20 cellular contexts compared by ENCODE assay signal in the genomic region with DNA sequence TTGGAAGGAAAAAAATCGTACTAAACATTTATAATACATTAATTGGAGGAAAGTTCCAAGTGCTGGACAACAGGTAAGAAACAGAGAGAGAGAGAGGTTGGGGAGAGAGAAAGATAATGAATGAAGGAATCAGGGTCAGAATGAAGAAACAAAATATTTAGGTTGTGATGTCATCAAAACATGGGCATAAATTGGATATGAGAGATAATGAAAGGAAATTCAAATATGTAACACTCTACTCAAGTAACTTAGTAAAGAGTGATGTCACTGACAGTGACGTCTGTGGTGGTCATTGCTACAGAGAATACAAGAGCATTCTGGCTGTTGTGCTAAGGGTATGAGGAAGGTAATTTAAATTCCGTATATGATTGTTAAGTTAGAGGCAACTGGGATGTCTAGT.
DNase-seq lines count a peak whose midpoint lies in the region; ATAC-seq, FAIRE-seq and TF ChIP-seq lines count a peak whose summit lies in the region.
"Had no signal": no experiment of that assay in that cellular context is flagged by ENCODE, and none has a peak within 500 bp of the region (broad histone marks: within the 10 kb centered on the region; RNA-seq: fewer than 3 reads in every experiment).

No MANE protein-coding gene starts in this region.

- TF ChIP-seq EP300 in HepG2 (IDR thresholded peaks at IDR 0.05; ENCODE audit: low read depth in 2 of 2, low read length in 2 of 2) (no peak), HepG2 (CRISPR knock-in tag; IDR thresholded peaks at IDR 0.05; ENCODE audit: borderline replicate concordance) (no peak)

- no peak overlapping the region for H3K9ac ChIP-seq in HepG2 (ENCODE audit: insufficient read depth, low read depth, low read length)
- H3K9ac ChIP-seq: BLaER1 treated with 17β-estradiol and CSF1 and Interleukin-3, amounts not matched to agents 10 nM and 100 nM had no signal

- TF ChIP-seq RAD21 in HepG2 (CRISPR knock-in tag; IDR thresholded peaks at IDR 0.05) = no peak

- DNase-seq in DMS53 treated with DMSO at 0.1 percent for 48 hours (lab: John Stamatoyannopoulos, UW; ENCODE audit: unreplicated experiment) (peak; percentile 1), DMS53 (lab: John Stamatoyannopoulos, UW) (no peak), HepG2 (ENCODE audit: low spot score) (no peak), right lobe of liver (no peak), MG63 (no peak)
- DNase-seq: AML-193; Caco-2; Calu3; CD4-positive, alpha-beta T cell; CD8-positive, alpha-beta T cell; DMS79 treated with DMSO at 0.1 percent for 48 hours; GF-D8 had no signal

- H3K27me3 ChIP-seq in HepG2 (ENCODE audit: control insufficient read depth in 1 of 2, insufficient read depth in 2 of 2, low read length in 2 of 2) = no peaks in the 10 kb centered on the region
- no peaks in the 10 kb centered on the region for H3K27me3 ChIP-seq in right lobe of liver
- H3K27me3 ChIP-seq in MG63 = no peaks in the 10 kb centered on the region
- H3K27me3 ChIP-seq: BLaER1 treated with 17β-estradiol and CSF1 and Interleukin-3, amounts not matched to agents 10 nM and 100 nM had no signal

- H3K27ac ChIP-seq in HepG2 (ENCODE audit: extremely low read length, insufficient read depth, low read length) (no peak overlapping the region), right lobe of liver (no peak overlapping the region)
- H3K27ac ChIP-seq: 22Rv1; A549; BLaER1 treated with 17β-estradiol and CSF1 and Interleukin-3, amounts not matched to agents 10 nM and 100 nM; C4-2B had no signal

- in situ Hi-C loops in HepG2 (cut with HindIII; ENCODE audit: extremely low pct_ligation_motif_present, low pct_unique_long_range_greater_than_20kb) = no loop called here

- no peak overlapping the region for H3K4me3 ChIP-seq in HepG2 (replicated peaks in 1 of 3; ENCODE audit: insufficient read depth in 1 of 3, low read depth in 2 of 3, low read length in 3 of 3)
- H3K4me3 ChIP-seq in right lobe of liver = no peak overlapping the region
- no peak overlapping the region for H3K4me3 ChIP-seq in MG63
- H3K4me3 ChIP-seq: A549; BLaER1 treated with 17β-estradiol and CSF1 and Interleukin-3, amounts not matched to agents 10 nM and 100 nM had no signal

- H3K36me3 ChIP-seq in HepG2 (replicated peaks in 1 of 2; ENCODE audit: control insufficient read depth in 1 of 2, insufficient read depth in 2 of 2, low read length in 2 of 2) = no peaks in the 10 kb centered on the region
- H3K36me3 ChIP-seq in right lobe of liver = no peaks in the 10 kb centered on the region
- no peaks in the 10 kb centered on the region for H3K36me3 ChIP-seq in MG63
- H3K36me3 ChIP-seq: BLaER1 treated with 17β-estradiol and CSF1 and Interleukin-3, amounts not matched to agents 10 nM and 100 nM had no signal

- no peak overlapping the region for H3K4me2 ChIP-seq in HepG2 (ENCODE audit: low read depth, low read length)
- H3K4me2 ChIP-seq: A549; BLaER1 treated with 17β-estradiol and CSF1 and Interleukin-3, amounts not matched to agents 10 nM and 100 nM had no signal

- H3K4me1 ChIP-seq in HepG2 (ENCODE audit: insufficient read depth, low read length) (no peaks in the 10 kb centered on the region), right lobe of liver (no peaks in the 10 kb centered on the region)
- H3K4me1 ChIP-seq: A549; BLaER1 treated with 17β-estradiol and CSF1 and Interleukin-3, amounts not matched to agents 10 nM and 100 nM; Caco-2 had no signal

- ATAC-seq in HepG2 = no peak
- ATAC-seq in right lobe of liver = no peak
- ATAC-seq: A549; CD8-positive, alpha-beta T cell had no signal

- no peaks in the 10 kb centered on the region for H3K9me3 ChIP-seq in HepG2 (ENCODE audit: low read length)
- no peaks in the 10 kb centered on the region for H3K9me3 ChIP-seq in right lobe of liver
- no peaks in the 10 kb centered on the region for H3K9me3 ChIP-seq in MG63
- H3K9me3 ChIP-seq: A549; BLaER1 treated with 17β-estradiol and CSF1 and Interleukin-3, amounts not matched to agents 10 nM and 100 nM; Caco-2 had no signal

- POLR2A ChIA-PET in HepG2 (lab: Yijun Ruan, JAX) = no interaction called here

- no peak for FAIRE-seq in HepG2 (lab: Jason Lieb, UNC)
- FAIRE-seq: A549, D721Med, G401.6, GM12891, GM19239 had no signal

- TF ChIP-seq CTCF in HepG2 (CRISPR knock-in tag; IDR thresholded peaks at IDR 0.05) = no peak
- TF ChIP-seq CTCF in right lobe of liver (IDR thresholded peaks at IDR 0.05) = no peak

- TF ChIP-seq POLR2A in HepG2 (IDR thresholded peaks at IDR 0.05; ENCODE audit: insufficient read depth in 1 of 2, low read depth in 2 of 2, low read length in 2 of 2) = no peak
- no peak for TF ChIP-seq POLR2A in right lobe of liver (IDR thresholded peaks at IDR 0.05)

- no TSS peak for BruUV-seq in HepG2 (replicated peaks; lab: Mats Ljungman, UMichigan)

- H3K79me2 ChIP-seq in HepG2 (ENCODE audit: insufficient read depth, low read length) = no peaks in the 10 kb centered on the region

- intact Hi-C loops in HepG2 (cut with micrococcal nuclease; ENCODE audit: unreplicated experiment) (no loop called here), right lobe of liver (cut with DNase I) (no loop called here)

- H2AFZ ChIP-seq in HepG2 (ENCODE audit: low read length) = no peak overlapping the region

- CTCF ChIA-PET in HepG2 (lab: Yijun Ruan, JAX; ENCODE audit: low intra/inter-chr PET ratio, low total read pairs) = no interaction called here

- no peaks in the 10 kb centered on the region for H4K20me1 ChIP-seq in HepG2 (ENCODE audit: insufficient read depth, low read length)
- H4K20me1 ChIP-seq: BLaER1 treated with 17β-estradiol and CSF1 and Interleukin-3, amounts not matched to agents 10 nM and 100 nM had no signal

- WGBS in HepG2 (ENCODE audit: low lambda C conversion rate) = 1% methylated on average over 3 of the region's 3 CpGs
- WGBS in right lobe of liver (ENCODE audit: insufficient coverage, low coverage, low lambda C conversion rate, missing lambda C conversion rate) = 42% methylated on average over 3 of the region's 3 CpGs

TF ChIP-seq in HepG2, 621 proteins besides CTCF, POLR2A, EP300 and RAD21:
- TF ChIP-seq ATF7 (IDR thresholded peaks at IDR 0.05) (peak; percentile 68), ATF7 (CRISPR knock-in tag; IDR thresholded peaks at IDR 0.05) (no peak), RAD51 (IDR thresholded peaks at IDR 0.05; ENCODE audit: borderline replicate concordance) (no peak), CREB1 (IDR thresholded peaks at IDR 0.05) (peak; percentile 84), CREB1 (CRISPR knock-in tag; IDR thresholded peaks at IDR 0.05) (no peak)
